Comparison of ENCODE assay signal across 18 cellular contexts in genomic region chr14:101478796-101479410, GRCh38.
DNase-seq lines count a peak whose midpoint lies in the region; ATAC-seq and TF ChIP-seq lines count a peak whose summit lies in the region.
"Had no signal": no experiment of that assay in that cellular context is flagged by ENCODE, and none has a peak within 500 bp of the region (broad histone marks: within the 10 kb centered on the region; RNA-seq: fewer than 3 reads in every experiment).

No MANE protein-coding gene starts in this region.

- H3K4me3 ChIP-seq in PC-3 (ENCODE audit: low read length) (no peak overlapping the region), RWPE2 (ENCODE audit: severe bottlenecking) (no peak overlapping the region), lower lobe of right lung (no peak overlapping the region), stomach (no peak overlapping the region)
- H3K4me3 ChIP-seq: esophagus muscularis mucosa had no signal

- H3K27me3 ChIP-seq in PC-3 (ENCODE audit: low read length) (no peaks in the 10 kb centered on the region), RWPE2 (ENCODE audit: insufficient read depth, poor library complexity, severe bottlenecking) (no peaks in the 10 kb centered on the region), lower lobe of right lung (ENCODE audit: low read depth) (peaks cover 5% of the 10 kb centered on the region), stomach (peaks cover 0 to 41% (median 5%) of the 10 kb centered on the region in 3 donors)
- H3K27me3 ChIP-seq: foreskin keratinocyte had no signal

- no peak overlapping the region for H2AFZ ChIP-seq in PC-3 (ENCODE audit: low read length)

- no peak for TF ChIP-seq EP300 in stomach (IDR thresholded peaks at IDR 0.05)

- H3K4me2 ChIP-seq in PC-3 (ENCODE audit: low read length), result no peak overlapping the region

- POLR2A ChIA-PET in PC-3 (lab: Charles Lee; ENCODE audit: unreplicated experiment), result no interaction called here

- no TSS peak for BruUV-seq in PC-3 (replicated peaks; lab: Mats Ljungman, UMichigan)

- no peak for ATAC-seq in PC-3
- ATAC-seq in RWPE2 (ENCODE audit: low read depth), result no peak
- ATAC-seq in lower lobe of right lung, result no peak
- no peak for ATAC-seq in HG03108 (IDR thresholded peaks at IDR 0.05; ENCODE audit: unreplicated experiment)
- ATAC-seq: foreskin keratinocyte, left colon had no signal

- peaks cover 73% of the 10 kb centered on the region for H3K4me1 ChIP-seq in PC-3 (ENCODE audit: insufficient read depth, low read length)
- H3K4me1 ChIP-seq in RWPE2 (ENCODE audit: insufficient read depth, poor library complexity, severe bottlenecking), result peaks cover 50% of the 10 kb centered on the region
- peaks cover 19% of the 10 kb centered on the region for H3K4me1 ChIP-seq in lower lobe of right lung
- peaks cover 0 to 28% (median 20%) of the 10 kb centered on the region in 4 donors for H3K4me1 ChIP-seq in stomach
- H3K4me1 ChIP-seq: foreskin keratinocyte had no signal

- 88 to 96% (median 93%) methylated on average over 12 to 13 of the region's 13 CpGs for WGBS in stomach, 5 donors

- no peaks in the 10 kb centered on the region for H3K9me3 ChIP-seq in PC-3 (ENCODE audit: low read length)
- no peaks in the 10 kb centered on the region for H3K9me3 ChIP-seq in RWPE2 (ENCODE audit: severe bottlenecking)
- peaks cover 2% of the 10 kb centered on the region for H3K9me3 ChIP-seq in lower lobe of right lung
- peaks cover 0 to 13% (median 7%) of the 10 kb centered on the region in 4 donors for H3K9me3 ChIP-seq in stomach

- no peak for TF ChIP-seq POLR2A in stomach (IDR thresholded peaks at IDR 0.05)

- peaks cover 15% of the 10 kb centered on the region for H3F3A ChIP-seq in PC-3 (ENCODE audit: low read length, unreplicated experiment)

- intact Hi-C loops in PC-3 (cut with micrococcal nuclease), result loop anchor here (5.0 kb wide), 1 partner anchor 407 kb away; no protein-coding TSS in a partner anchor
- intact Hi-C loops in lower lobe of right lung (cut with DNase I), result no loop called here
- intact Hi-C loops in stomach (cut with DNase I; ENCODE audit: low total_unique reads), result no loop called here

- H3K36me3 ChIP-seq in PC-3 (ENCODE audit: low read depth, low read length), result no peaks in the 10 kb centered on the region
- H3K36me3 ChIP-seq in RWPE2 (ENCODE audit: low read depth), result no peaks in the 10 kb centered on the region
- no peaks in the 10 kb centered on the region for H3K36me3 ChIP-seq in lower lobe of right lung
- no peaks in the 10 kb centered on the region for H3K36me3 ChIP-seq in stomach
- H3K36me3 ChIP-seq: esophagus muscularis mucosa had no signal

- H3K27ac ChIP-seq in PC-3 (ENCODE audit: low read length), result peak overlapping the region; percentile 99; the same call in 1 of the 2 replicates
- peak overlapping the region; percentile 98 for H3K27ac ChIP-seq in RWPE2 (ENCODE audit: poor library complexity, severe bottlenecking)
- H3K27ac ChIP-seq in lower lobe of right lung, result no peak overlapping the region
- H3K27ac ChIP-seq in stomach, result no peak overlapping the region
- H3K27ac ChIP-seq: esophagus muscularis mucosa, foreskin keratinocyte, HL-60 had no signal

- H3K9ac ChIP-seq in PC-3 (ENCODE audit: low read length), result no peak overlapping the region

- H3K79me2 ChIP-seq in PC-3 (ENCODE audit: low read length), result peaks cover 29% of the 10 kb centered on the region

- no peak for TF ChIP-seq CTCF in PC-3 (conservative IDR thresholded peaks at IDR 0.05; ENCODE audit: low read depth, low read length)
- no peak for TF ChIP-seq CTCF in RWPE2 (IDR thresholded peaks at IDR 0.05; ENCODE audit: poor library complexity, severe bottlenecking)
- no peak for TF ChIP-seq CTCF in lower lobe of right lung (IDR thresholded peaks at IDR 0.05)
- TF ChIP-seq CTCF in stomach (IDR thresholded peaks at IDR 0.05), result no peak

- DNase-seq in PC-3, result no peak
- peak; percentile 44 for DNase-seq in RWPE2 (ENCODE audit: low spot score)
- DNase-seq in lower lobe of right lung, result peak; percentile 29
- peak; percentile 9 for DNase-seq in stomach
- no peak for DNase-seq in superior temporal gyrus (ENCODE audit: extremely low spot score)
- DNase-seq in NCI-H2171 treated with DMSO at 0.1 percent for 48 hours (lab: John Stamatoyannopoulos, UW), result no peak
- DNase-seq: activated CD4-positive, alpha-beta T cell treated with anti-CD3 and anti-CD28 coated beads for 4 hours; activated CD8-positive, alpha-beta memory T cell treated with anti-CD3 and anti-CD28 coated beads for 24 hours; activated naive CD4-positive, alpha-beta T cell treated with anti-CD3 and anti-CD28 coated beads, Interleukin-2, amount 50 U/mL, for 16 hours; activated T-cell treated with anti-CD3 and anti-CD28 coated beads, Interleukin-2, amount 50 U/mL, for 48 hours; foreskin keratinocyte; left colon; NCI-H1417 treated with DMSO at 0.1 percent for 48 hours; NCI-H82; SHP77 had no signal

- CTCF ChIA-PET in PC-3 (lab: Charles Lee), result no interaction called here

- H4K20me1 ChIP-seq in PC-3 (ENCODE audit: low read length), result no peaks in the 10 kb centered on the region

- no peaks in the 10 kb centered on the region for H3K9me2 ChIP-seq in PC-3 (replicated peaks; ENCODE audit: low read length)

Comparison
In these comparisons a context has a peak if more than half of its experiments do, and no peak if none do; other contexts are left out.
1. DNase-seq: peak in RWPE2 (single experiment), lower lobe of right lung (single experiment) and stomach (single experiment); none in PC-3 (single experiment), superior temporal gyrus (single experiment) and NCI-H2171 treated with DMSO at 0.1 percent for 48 hours (single experiment).
2. H3K27ac ChIP-seq: peak in PC-3 (single experiment) and RWPE2 (single experiment); none in lower lobe of right lung (single experiment) and stomach (0 of 5).